16 cellular contexts compared by ENCODE assay signal in genomic region chr6:163937071-163937470, GRCh38.
DNase-seq lines count a peak whose midpoint lies in the region; FAIRE-seq and TF ChIP-seq lines count a peak whose summit lies in the region.
"Had no signal": no experiment of that assay in that cellular context is flagged by ENCODE, and none has a peak within 500 bp of the region (broad histone marks: within the 10 kb centered on the region; RNA-seq: fewer than 3 reads in every experiment).

No MANE protein-coding gene starts in this region.

- H3K79me1 ChIP-seq in H1 (ENCODE audit: low read depth, low read length), result no peaks in the 10 kb centered on the region
- no peaks in the 10 kb centered on the region for H3K79me1 ChIP-seq in mesendoderm (ENCODE audit: low read length)

- H3K36me3 ChIP-seq in H1 (ENCODE audit: control insufficient read depth in 2 of 4, insufficient read depth in 4 of 4, low read length in 3 of 4) (no peaks in the 10 kb centered on the region), mesendoderm (ENCODE audit: control insufficient read depth, insufficient read depth, low read length) (no peaks in the 10 kb centered on the region)

- H2BK12ac ChIP-seq in H1 (ENCODE audit: low read depth, low read length), result 0 out of 2 replicates have a peak overlapping the region, but pooled peaks have one; percentile 9

- H4K8ac ChIP-seq in H1 (ENCODE audit: extremely low read depth, insufficient read depth, low read length), result no peak overlapping the region
- H4K8ac ChIP-seq in mesendoderm (ENCODE audit: low read depth, low read length), result no peak overlapping the region

- no peak overlapping the region for H3K4me3 ChIP-seq in H1 (ENCODE audit: extremely low read depth in 1 of 4, insufficient read depth in 2 of 4, low read depth in 3 of 4, low read length in 4 of 4)
- H3K4me3 ChIP-seq in mesendoderm (ENCODE audit: low read length), result no peak overlapping the region
- H3K4me3 ChIP-seq: GM23248 had no signal

- H3K56ac ChIP-seq in H1 (replicated peaks; ENCODE audit: insufficient read length, low read depth, low read length), result no peak overlapping the region
- no peak overlapping the region for H3K56ac ChIP-seq in mesendoderm (ENCODE audit: low read length)

- H3K14ac ChIP-seq in H1 (ENCODE audit: insufficient read length), result no peak overlapping the region

- H3K4me2 ChIP-seq in H1 (ENCODE audit: insufficient read depth in 1 of 2, low read depth in 2 of 2, low read length in 2 of 2), result no peak overlapping the region
- H3K4me2 ChIP-seq in mesendoderm (ENCODE audit: low read length), result no peak overlapping the region

- WGBS in H1 (ENCODE audit: extremely low coverage in 1 of 2, insufficient coverage in 1 of 2, insufficient read length in 1 of 2, insufficient replicate concordance in 2 of 2, low coverage in 1 of 2, low lambda C conversion rate in 2 of 2, missing lambda C conversion rate in 1 of 2), 2 experiments, result 87% methylated on average over 4 of the region's 4 CpGs; no CpG with 5 or more reads in 1 of the 2 experiments
- no CpG with 5 or more reads among the region's 4 CpGs for WGBS in mesendoderm (ENCODE audit: extremely low coverage, insufficient coverage, low lambda C conversion rate)

- H3K27ac ChIP-seq in H1 (ENCODE audit: low read depth, low read length) (no peak overlapping the region), mesendoderm (ENCODE audit: low read depth, low read length) (no peak overlapping the region)
- H3K27ac ChIP-seq: GM23248 had no signal

- no peak overlapping the region for H4K91ac ChIP-seq in H1 (replicated peaks; ENCODE audit: insufficient read length, low read length)

- no peak for TF ChIP-seq EP300 in H1 (IDR thresholded peaks at IDR 0.05; ENCODE audit: borderline replicate concordance in 1 of 2, low read depth in 2 of 2, low read length in 2 of 2)

- no peak overlapping the region for H2AFZ ChIP-seq in H1 (ENCODE audit: low read length)
- H2AFZ ChIP-seq: GM23248 had no signal

- H2BK15ac ChIP-seq in H1 (ENCODE audit: low read length) (no peak overlapping the region), mesendoderm (replicated peaks; ENCODE audit: low read depth) (no peak overlapping the region)

- H3K4ac ChIP-seq in H1 (replicated peaks; ENCODE audit: insufficient read length, low read depth, low read length) (peak overlapping the region; percentile 40), mesendoderm (ENCODE audit: low read depth, low read length) (no peak overlapping the region)

- POLR2A ChIA-PET in H1 (lab: Charles Lee; ENCODE audit: partially characterized antibody), result no interaction called here

- no peak for TF ChIP-seq POLR2A in H1 (IDR thresholded peaks at IDR 0.05; ENCODE audit: control extremely low read depth in 1 of 2, low read depth in 2 of 2, low read length in 2 of 2)

- no peak for TF ChIP-seq RAD21 in H1 (IDR thresholded peaks at IDR 0.05 in 1 of 2, conservative IDR thresholded peaks at IDR 0.05 in 1 of 2; ENCODE audit: low read depth in 2 of 2, low read length in 2 of 2)

- FAIRE-seq in RCC 7860 (lab: Jason Lieb, UNC) (no peak), H1 (lab: Jason Lieb, UNC) (no peak)
- FAIRE-seq: G401.6, GM12892 had no signal

- no peaks in the 10 kb centered on the region for H3K23me2 ChIP-seq in H1 (ENCODE audit: low read depth, low read length)

- peaks cover 0 to 5% of the 10 kb centered on the region in 2 experiments; a peak in 2 of 4 replicates for H3K9me3 ChIP-seq in H1 (ENCODE audit: insufficient read depth in 2 of 2, low read depth in 1 of 2, low read length in 1 of 2)

- H2BK5ac ChIP-seq in H1 (ENCODE audit: low read depth, low read length) (no peak overlapping the region), mesendoderm (ENCODE audit: low read length) (peak overlapping the region; percentile 71)

- no peak overlapping the region for H4K5ac ChIP-seq in H1 (ENCODE audit: insufficient read length, low read depth, low read length)
- H4K5ac ChIP-seq in mesendoderm (ENCODE audit: low read length), result no peak overlapping the region

- DNase-seq in RCC 7860 (ENCODE audit: low spot score) (peak; percentile 8), H1 (ENCODE audit: low read depth in 1 of 2, low spot score in 2 of 2) (no peak), mesendoderm (no peak), NCI-H128 (lab: John Stamatoyannopoulos, UW; ENCODE audit: unreplicated experiment) (no peak), DMS153 (lab: John Stamatoyannopoulos, UW) (no peak), GM20000 (ENCODE audit: low spot score) (no peak)
- DNase-seq: C1 segment of cervical spinal cord; Calu3; CD4-positive, alpha-beta memory T cell; COR-L47; DND-41; GM23248; H9; HFFc6 had no signal

- H2BK20ac ChIP-seq in H1 (ENCODE audit: low read length), result peak overlapping the region; percentile 66; the same call in 1 of the 2 replicates

- H4K20me1 ChIP-seq in H1 (replicated peaks in 1 of 2; ENCODE audit: control insufficient read depth in 1 of 2, insufficient read depth in 2 of 2, low read length in 2 of 2), result no peaks in the 10 kb centered on the region

- H3K27me3 ChIP-seq in H1 (replicated peaks in 1 of 4; ENCODE audit: control insufficient read depth in 3 of 4, extremely low read depth in 1 of 4, insufficient read depth in 3 of 4, low read length in 3 of 4), result no peaks in the 10 kb centered on the region
- H3K27me3 ChIP-seq in mesendoderm (ENCODE audit: insufficient read depth, low read length, poor library complexity), result no peaks in the 10 kb centered on the region

- H2AK5ac ChIP-seq in H1 (ENCODE audit: low read depth, low read length) (no peak overlapping the region), mesendoderm (ENCODE audit: low read length) (no peak overlapping the region)

- CTCF ChIA-PET in H1 (lab: Charles Lee; ENCODE audit: partially characterized antibody), result interaction anchor here (1.0 to 1.9 kb wide), 3 partner anchors 19 to 160 kb away, joined by 3 to 6 read pairs (median 3); no protein-coding TSS in a partner anchor

- H3K23ac ChIP-seq in H1 (ENCODE audit: insufficient read length) (no peak overlapping the region), mesendoderm (ENCODE audit: low read length) (no peak overlapping the region)

- H2BK120ac ChIP-seq in H1 (replicated peaks; ENCODE audit: low read depth, low read length) (no peak overlapping the region), mesendoderm (ENCODE audit: low read depth, low read length) (no peak overlapping the region)

- H3K9ac ChIP-seq in H1 (replicated peaks in 1 of 4; ENCODE audit: extremely low read depth in 1 of 4, low read depth in 3 of 4, low read length in 3 of 4) (no peak overlapping the region), mesendoderm (ENCODE audit: low read length) (no peak overlapping the region)
- H3K9ac ChIP-seq: GM23248 had no signal

- H3K4me1 ChIP-seq in H1 (replicated peaks in 1 of 4; ENCODE audit: control insufficient read depth in 3 of 4, insufficient read depth in 4 of 4, low read length in 3 of 4), result peaks cover 8 to 17% (median 10%) of the 10 kb centered on the region in 4 experiments
- peaks cover 13% of the 10 kb centered on the region for H3K4me1 ChIP-seq in mesendoderm (ENCODE audit: control insufficient read depth, low read depth, low read length)

- TF ChIP-seq CTCF in H1 (IDR thresholded peaks at IDR 0.05; ENCODE audit: control extremely low read depth in 1 of 3, insufficient read depth in 1 of 3, low read depth in 1 of 3, low read length in 3 of 3) (no peak), GM20000 (IDR thresholded peaks at IDR 0.05; ENCODE audit: extremely low read depth, missing control alignments) (no peak)

- no peak overlapping the region for H3K18ac ChIP-seq in H1 (ENCODE audit: extremely low read depth, low read length)
- no peak overlapping the region for H3K18ac ChIP-seq in mesendoderm (ENCODE audit: low read length)

- no peaks in the 10 kb centered on the region for H3K79me2 ChIP-seq in H1 (ENCODE audit: control insufficient read depth in 1 of 2, insufficient read depth in 2 of 2, low read length in 2 of 2)
- no peaks in the 10 kb centered on the region for H3K79me2 ChIP-seq in mesendoderm (ENCODE audit: control insufficient read depth, insufficient read depth, low read length)

TF ChIP-seq in H1, 55 proteins besides CTCF, POLR2A, EP300 and RAD21:
- TF ChIP-seq SP4 (IDR thresholded peaks at IDR 0.05; ENCODE audit: low read length), result no peak
- no peak for TF ChIP-seq KDM5A (IDR thresholded peaks at IDR 0.05; ENCODE audit: low read length)
- TF ChIP-seq HDAC2 (IDR thresholded peaks at IDR 0.05; ENCODE audit: borderline replicate concordance in 1 of 2, low read depth in 2 of 2, low read length in 2 of 2), result no peak
